Comparison of ENCODE assay signal across 22 cellular contexts in genomic region chr4:137738377-137738990, GRCh38.
DNase-seq lines count a peak whose midpoint lies in the region; ATAC-seq, FAIRE-seq and TF ChIP-seq lines count a peak whose summit lies in the region.
"Had no signal": no experiment of that assay in that cellular context is flagged by ENCODE, and none has a peak within 500 bp of the region (broad histone marks: within the 10 kb centered on the region; RNA-seq: fewer than 3 reads in every experiment).

No MANE protein-coding gene starts in this region.

- TF ChIP-seq CTCF in HepG2 (CRISPR knock-in tag; IDR thresholded peaks at IDR 0.05): no peak
- TF ChIP-seq CTCF in right lobe of liver (IDR thresholded peaks at IDR 0.05): no peak
- no peak for TF ChIP-seq CTCF in choroid plexus epithelial cell (conservative IDR thresholded peaks at IDR 0.05; ENCODE audit: low read depth, low read length)
- TF ChIP-seq CTCF in kidney (IDR thresholded peaks at IDR 0.05; ENCODE audit: borderline replicate concordance, extremely low read depth, insufficient read depth): no peak
- TF ChIP-seq CTCF in GM13977 (IDR thresholded peaks at IDR 0.05; ENCODE audit: extremely low read depth, insufficient read depth, missing control alignments): no peak

- BruUV-seq in HepG2 (replicated peaks; lab: Mats Ljungman, UMichigan): no TSS peak

- 14% methylated on average over 4 of the region's 4 CpGs for WGBS in HepG2 (ENCODE audit: low lambda C conversion rate)
- WGBS in right lobe of liver (ENCODE audit: insufficient coverage, low coverage, low lambda C conversion rate, missing lambda C conversion rate): 67% methylated on average over 4 of the region's 4 CpGs

- in situ Hi-C loops in HepG2 (cut with HindIII; ENCODE audit: extremely low pct_ligation_motif_present, low pct_unique_long_range_greater_than_20kb) (loop anchor here (25.0 kb wide), 1 partner anchor 949 kb away; no protein-coding TSS in a partner anchor), GM13977 (cut with MboI; ENCODE audit: low pct_unique_long_range_greater_than_20kb, low sequenced_read_pairs, unreplicated experiment) (no loop called here)

- no peak for TF ChIP-seq EP300 in HepG2 (IDR thresholded peaks at IDR 0.05; ENCODE audit: low read depth in 2 of 2, low read length in 2 of 2)
- no peak for TF ChIP-seq EP300 in HepG2 (CRISPR knock-in tag; IDR thresholded peaks at IDR 0.05; ENCODE audit: borderline replicate concordance)

- TF ChIP-seq RAD21 in HepG2 (CRISPR knock-in tag; IDR thresholded peaks at IDR 0.05): no peak

- H2AFZ ChIP-seq in HepG2 (ENCODE audit: low read length) (peak overlapping the region; percentile 46), neuron (ENCODE audit: low read depth, low read length) (peak overlapping the region; percentile 5)

- no peaks in the 10 kb centered on the region for H3K9me3 ChIP-seq in HepG2 (ENCODE audit: low read length)
- H3K9me3 ChIP-seq in right lobe of liver: no peaks in the 10 kb centered on the region
- H3K9me3 ChIP-seq in neuron (ENCODE audit: low read length): peaks cover 3% of the 10 kb centered on the region
- no peaks in the 10 kb centered on the region for H3K9me3 ChIP-seq in kidney (ENCODE audit: control insufficient read depth in 1 of 2, low read length in 2 of 2)

- CTCF ChIA-PET in HepG2 (lab: Yijun Ruan, JAX; ENCODE audit: low intra/inter-chr PET ratio, low total read pairs): no interaction called here

- H4K20me1 ChIP-seq in HepG2 (ENCODE audit: insufficient read depth, low read length): no peaks in the 10 kb centered on the region
- H4K20me1 ChIP-seq: BLaER1 had no signal

- H3K9ac ChIP-seq in HepG2 (ENCODE audit: insufficient read depth, low read depth, low read length) (no peak overlapping the region), kidney (ENCODE audit: low read length in 2 of 2) (no peak overlapping the region)
- H3K9ac ChIP-seq: BLaER1 had no signal

- no peaks in the 10 kb centered on the region for H3K4me1 ChIP-seq in HepG2 (ENCODE audit: insufficient read depth, low read length)
- no peaks in the 10 kb centered on the region for H3K4me1 ChIP-seq in right lobe of liver
- peaks cover 2% of the 10 kb centered on the region for H3K4me1 ChIP-seq in neuron (ENCODE audit: insufficient read depth, low read length)
- no peaks in the 10 kb centered on the region for H3K4me1 ChIP-seq in kidney (ENCODE audit: control insufficient read depth in 1 of 2, insufficient read depth in 1 of 2, low read depth in 1 of 2, low read length in 2 of 2)
- H3K4me1 ChIP-seq: BLaER1 had no signal

- intact Hi-C loops in HepG2 (cut with micrococcal nuclease; ENCODE audit: unreplicated experiment): no loop called here
- intact Hi-C loops in right lobe of liver (cut with DNase I): no loop called here
- intact Hi-C loops in kidney (cut with DNase I): no loop called here

- H3K79me2 ChIP-seq in HepG2 (ENCODE audit: insufficient read depth, low read length): no peaks in the 10 kb centered on the region

- no peak overlapping the region for H3K27ac ChIP-seq in HepG2 (ENCODE audit: extremely low read length, insufficient read depth, low read length)
- no peak overlapping the region for H3K27ac ChIP-seq in right lobe of liver
- H3K27ac ChIP-seq in kidney (ENCODE audit: low read depth in 2 of 2, low read length in 2 of 2): no peak overlapping the region
- H3K27ac ChIP-seq: BLaER1 had no signal

- H3K4me2 ChIP-seq in HepG2 (ENCODE audit: low read depth, low read length): no peak overlapping the region
- H3K4me2 ChIP-seq: BLaER1 had no signal

- H3K36me3 ChIP-seq in HepG2 (replicated peaks in 1 of 2; ENCODE audit: control insufficient read depth in 1 of 2, insufficient read depth in 2 of 2, low read length in 2 of 2): no peaks in the 10 kb centered on the region
- no peaks in the 10 kb centered on the region for H3K36me3 ChIP-seq in right lobe of liver
- H3K36me3 ChIP-seq in neuron (ENCODE audit: insufficient read depth, low read length): no peaks in the 10 kb centered on the region
- no peaks in the 10 kb centered on the region for H3K36me3 ChIP-seq in H7 (replicated peaks; ENCODE audit: control insufficient read depth, insufficient read depth, low read length)
- no peaks in the 10 kb centered on the region for H3K36me3 ChIP-seq in kidney (ENCODE audit: control insufficient read depth in 1 of 2, insufficient read depth in 2 of 2, low read length in 2 of 2)
- H3K36me3 ChIP-seq: BLaER1 had no signal

- H3K27me3 ChIP-seq in HepG2 (ENCODE audit: control insufficient read depth in 1 of 2, insufficient read depth in 2 of 2, low read length in 2 of 2): no peaks in the 10 kb centered on the region
- no peaks in the 10 kb centered on the region for H3K27me3 ChIP-seq in right lobe of liver
- H3K27me3 ChIP-seq in neuron (ENCODE audit: insufficient read depth, low read length): no peaks in the 10 kb centered on the region
- H3K27me3 ChIP-seq in H7 (ENCODE audit: control insufficient read depth, insufficient read depth, low read length): no peaks in the 10 kb centered on the region
- H3K27me3 ChIP-seq: BLaER1 had no signal

- no peak for TF ChIP-seq POLR2A in HepG2 (IDR thresholded peaks at IDR 0.05; ENCODE audit: insufficient read depth in 1 of 2, low read depth in 2 of 2, low read length in 2 of 2)
- TF ChIP-seq POLR2A in right lobe of liver (IDR thresholded peaks at IDR 0.05): no peak

- DNase-seq in HepG2 (ENCODE audit: low spot score): no peak
- DNase-seq in right lobe of liver: no peak
- DNase-seq in choroid plexus epithelial cell (ENCODE audit: low read depth): peak; percentile 80
- no peak for DNase-seq in H7
- no peak for DNase-seq in kidney
- DNase-seq in GM13977 (ENCODE audit: low spot score): no peak
- DNase-seq: CD4-positive, alpha-beta T cell; GOT3; MV-4-11; NCI-H1105 treated with DMSO at 0.1 percent for 48 hours; NCI-H2081; NCI-H226; NCI-H524 treated with DMSO at 0.1 percent for 48 hours; NCI-H82; SIG-M5 had no signal

- POLR2A ChIA-PET in HepG2 (lab: Yijun Ruan, JAX): no interaction called here

- no peak for FAIRE-seq in HepG2 (lab: Jason Lieb, UNC)
- FAIRE-seq in kidney (lab: Jason Lieb, UNC): no peak
- FAIRE-seq: GM12892, GM18507, HTR-8/SVneo had no signal

- ATAC-seq in HepG2 (no peak), right lobe of liver (no peak)
- ATAC-seq: HCT116, Panc1 had no signal

- H3K4me3 ChIP-seq in HepG2 (replicated peaks in 1 of 3; ENCODE audit: insufficient read depth in 1 of 3, low read depth in 2 of 3, low read length in 3 of 3) (no peak overlapping the region), right lobe of liver (no peak overlapping the region), choroid plexus epithelial cell (ENCODE audit: low read depth, low read length) (no peak overlapping the region), neuron (ENCODE audit: low read length) (no peak overlapping the region), H7 (ENCODE audit: insufficient read depth, low read depth, low read length) (no peak overlapping the region), kidney (ENCODE audit: low read length in 2 of 2) (no peak overlapping the region)
- H3K4me3 ChIP-seq: BLaER1 had no signal

TF ChIP-seq in HepG2, 621 proteins besides CTCF, POLR2A, EP300 and RAD21:
- TF ChIP-seq CENPBD1 (CRISPR knock-in tag; IDR thresholded peaks at IDR 0.05; ENCODE audit: borderline replicate concordance, low read depth) (no peak), AGO1 (IDR thresholded peaks at IDR 0.05; ENCODE audit: low read depth, low read length, poor library complexity, severe bottlenecking) (no peak), ZNF101 (CRISPR knock-in tag; IDR thresholded peaks at IDR 0.05; ENCODE audit: borderline replicate concordance, low read depth) (no peak), SKI (IDR thresholded peaks at IDR 0.05; ENCODE audit: partially characterized antibody) (no peak), MAX (IDR thresholded peaks at IDR 0.05) (no peak), RELA (CRISPR knock-in tag; IDR thresholded peaks at IDR 0.05) (no peak)
